Comparison of ENCODE assay signal across 8 cellular contexts in the genomic region with DNA sequence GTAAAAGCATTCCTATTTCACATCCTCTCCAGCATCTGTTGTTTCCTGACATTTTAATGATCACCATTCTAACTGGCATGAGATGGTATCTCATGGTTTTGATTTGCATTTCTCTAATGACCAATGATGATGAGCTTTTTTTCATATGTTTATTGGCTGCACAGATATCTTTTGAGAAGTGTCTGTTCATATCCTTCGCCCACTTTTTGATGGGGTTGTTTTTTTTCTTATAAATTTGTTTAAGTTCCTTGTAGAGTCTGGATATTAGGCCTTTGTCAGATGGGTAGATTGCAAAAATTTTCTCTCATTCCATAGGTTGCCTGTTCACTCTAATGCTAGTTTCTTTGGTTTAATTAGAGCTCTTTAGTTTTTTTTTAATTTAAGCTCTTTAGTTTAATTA. TPM values are rescaled to one million over a fixed set of nuclear protein-coding genes. Genes with fewer than 3 reads are reported as not detected.
DNase-seq lines count a peak whose midpoint lies in the region; ATAC-seq and TF ChIP-seq lines count a peak whose summit lies in the region.
"Not testable (repeated sequence)": the region's sequence is repeated elsewhere in the genome, so short reads cannot be mapped to it uniquely, and the experiment has no call there.

No MANE protein-coding gene starts in this region.

- not testable (repeated sequence) for H3K27me3 Mint-ChIP-seq in CD4-positive, CD25-positive, alpha-beta regulatory T cell; activated naive CD8-positive, alpha-beta T cell; central memory CD8-positive, alpha-beta T cell; naive thymus-derived CD4-positive, alpha-beta T cell; type B pancreatic cell

- TF ChIP-seq CTCF in SU-DHL-6 (IDR thresholded peaks at IDR 0.05; ENCODE audit: insufficient read depth, low read length, poor library complexity, severe bottlenecking); type B pancreatic cell (conservative IDR thresholded peaks at IDR 0.05): not testable (repeated sequence)

- not testable (repeated sequence) for H3K9me3 Mint-ChIP-seq in CD4-positive, CD25-positive, alpha-beta regulatory T cell; activated naive CD8-positive, alpha-beta T cell (ENCODE audit: low read depth); central memory CD8-positive, alpha-beta T cell; naive thymus-derived CD4-positive, alpha-beta T cell; type B pancreatic cell

- peak overlapping the region; percentile 21 for H3K4me2 ChIP-seq in Karpas-422 (ENCODE audit: low read depth, low read length, poor library complexity, severe bottlenecking)
- peak overlapping the region; percentile 45 for H3K4me2 ChIP-seq in SU-DHL-6 (ENCODE audit: low read depth, low read length, poor library complexity, severe bottlenecking)
- H3K4me2 ChIP-seq in skeletal muscle satellite cell (ENCODE audit: low read length), result peak overlapping the region; percentile 78

- peaks cover 16% of the 10 kb centered on the region; the same call in 1 of the 2 replicates for H3F3A ChIP-seq in SU-DHL-6 (ENCODE audit: insufficient read depth)

- POLR2A ChIA-PET in naive thymus-derived CD4-positive, alpha-beta T cell (lab: Charles Lee), result interaction anchor here (0.6 kb wide), 1 partner anchor 26 kb away, joined by 3 read pairs; no protein-coding TSS in a partner anchor

- peaks cover 22 to 69% (median 43%) of the 10 kb centered on the region in 4 donors for H3K4me1 Mint-ChIP-seq in CD4-positive, CD25-positive, alpha-beta regulatory T cell
- peaks cover 64% of the 10 kb centered on the region for H3K4me1 Mint-ChIP-seq in activated naive CD8-positive, alpha-beta T cell (ENCODE audit: low read depth)
- H3K4me1 Mint-ChIP-seq in central memory CD8-positive, alpha-beta T cell, result peaks cover 49% of the 10 kb centered on the region
- H3K4me1 Mint-ChIP-seq in naive thymus-derived CD4-positive, alpha-beta T cell, result peaks cover 34 to 77% (median 58%) of the 10 kb centered on the region in 7 donors
- H3K4me1 Mint-ChIP-seq in type B pancreatic cell (ENCODE audit: unreplicated experiment), result peaks cover 23% of the 10 kb centered on the region

- H3K27me3 ChIP-seq in CD4-positive, CD25-positive, alpha-beta regulatory T cell (ENCODE audit: control insufficient read depth, insufficient read depth, low read length); Karpas-422 (ENCODE audit: low read length); SU-DHL-6 (ENCODE audit: low read length); naive thymus-derived CD4-positive, alpha-beta T cell (ENCODE audit: control insufficient read depth in 2 of 2, insufficient read depth in 2 of 2, low read length in 2 of 2); skeletal muscle satellite cell (ENCODE audit: control insufficient read depth, insufficient read depth, low read length): not testable (repeated sequence)

- H3K9me2 ChIP-seq in Karpas-422 (replicated peaks; ENCODE audit: insufficient read depth, low read length); SU-DHL-6 (replicated peaks; ENCODE audit: insufficient read depth, low read length): not testable (repeated sequence)

- H4K20me1 ChIP-seq in Karpas-422 (ENCODE audit: insufficient read depth, low read depth, low read length), result not testable (repeated sequence)
- H4K20me1 ChIP-seq in SU-DHL-6 (ENCODE audit: low read depth, low read length), result peaks cover 16% of the 10 kb centered on the region

- intact Hi-C loops in naive thymus-derived CD4-positive, alpha-beta T cell (cut with micrococcal nuclease), result not testable (repeated sequence)

- not testable (repeated sequence) for H3K9me3 ChIP-seq in CD4-positive, CD25-positive, alpha-beta regulatory T cell (ENCODE audit: control insufficient read depth in 2 of 2, low read length in 2 of 2); Karpas-422 (ENCODE audit: low read length); SU-DHL-6 (ENCODE audit: insufficient read depth, low read length); naive thymus-derived CD4-positive, alpha-beta T cell (ENCODE audit: control insufficient read depth in 2 of 3, low read length in 3 of 3); skeletal muscle satellite cell (replicated peaks; ENCODE audit: low read length)

- not testable (repeated sequence) for H3K27ac ChIP-seq in CD4-positive, CD25-positive, alpha-beta regulatory T cell (ENCODE audit: insufficient read depth, low read length, poor library complexity, severe bottlenecking); naive thymus-derived CD4-positive, alpha-beta T cell (ENCODE audit: low read depth, low read length)
- H3K27ac ChIP-seq in Karpas-422 (ENCODE audit: low read length), result peak overlapping the region; percentile 29
- peak overlapping the region; percentile 58 for H3K27ac ChIP-seq in SU-DHL-6 (ENCODE audit: low read depth, low read length)

- DNase-seq in CD4-positive, CD25-positive, alpha-beta regulatory T cell; central memory CD8-positive, alpha-beta T cell (ENCODE audit: low spot score in 2 of 2); naive thymus-derived CD4-positive, alpha-beta T cell; type B pancreatic cell (ENCODE audit: extremely low spot score, unreplicated experiment): not testable (repeated sequence)
- peak; percentile 17 for DNase-seq in Karpas-422

- peaks cover 24% of the 10 kb centered on the region for H3K4me1 ChIP-seq in CD4-positive, CD25-positive, alpha-beta regulatory T cell (ENCODE audit: control insufficient read depth, insufficient read depth, low read length, poor library complexity, severe bottlenecking)
- peaks cover 24% of the 10 kb centered on the region for H3K4me1 ChIP-seq in Karpas-422 (ENCODE audit: low read length)
- H3K4me1 ChIP-seq in naive thymus-derived CD4-positive, alpha-beta T cell (ENCODE audit: control insufficient read depth in 2 of 2, insufficient read depth in 2 of 2, low read length in 2 of 2), result peaks cover 26 to 37% of the 10 kb centered on the region in 2 donors
- H3K4me1 ChIP-seq in skeletal muscle satellite cell (ENCODE audit: control insufficient read depth, insufficient read depth, low read length), result peaks cover 29% of the 10 kb centered on the region

- CTCF ChIA-PET in naive thymus-derived CD4-positive, alpha-beta T cell (lab: Charles Lee), result interaction anchor here (1.1 kb wide), 1 partner anchor 32 kb away, joined by 3 read pairs; no protein-coding TSS in a partner anchor

- not testable (repeated sequence) for H3K9ac ChIP-seq in Karpas-422 (ENCODE audit: low read length); SU-DHL-6 (ENCODE audit: low read length); skeletal muscle satellite cell (ENCODE audit: low read depth, low read length)

- peaks cover 13% of the 10 kb centered on the region for H3K36me3 Mint-ChIP-seq in CD4-positive, CD25-positive, alpha-beta regulatory T cell
- H3K36me3 Mint-ChIP-seq in activated naive CD8-positive, alpha-beta T cell, result not testable (repeated sequence)
- peaks cover 14% of the 10 kb centered on the region for H3K36me3 Mint-ChIP-seq in central memory CD8-positive, alpha-beta T cell (ENCODE audit: insufficient read depth)
- H3K36me3 Mint-ChIP-seq in naive thymus-derived CD4-positive, alpha-beta T cell, result peaks cover 4 to 23% (median 16%) of the 10 kb centered on the region in 5 donors
- H3K36me3 Mint-ChIP-seq in type B pancreatic cell, result peaks cover 11% of the 10 kb centered on the region

- peaks cover 92% of the 10 kb centered on the region for H3K79me2 ChIP-seq in Karpas-422 (ENCODE audit: low read length)
- H3K79me2 ChIP-seq in SU-DHL-6 (ENCODE audit: insufficient read depth, low read length), result peaks cover 92% of the 10 kb centered on the region

- H2AFZ ChIP-seq in Karpas-422 (ENCODE audit: low read length); SU-DHL-6 (ENCODE audit: low read depth, low read length, severe bottlenecking): not testable (repeated sequence)

- peak overlapping the region in 2 of 3 donors; percentile 5 to 9 for H3K27ac Mint-ChIP-seq in CD4-positive, CD25-positive, alpha-beta regulatory T cell
- peak overlapping the region; percentile 83 for H3K27ac Mint-ChIP-seq in activated naive CD8-positive, alpha-beta T cell
- H3K27ac Mint-ChIP-seq in central memory CD8-positive, alpha-beta T cell (ENCODE audit: low read depth); type B pancreatic cell: not testable (repeated sequence)
- peak overlapping the region in 2 of 9 donors; percentile 3 to 65 for H3K27ac Mint-ChIP-seq in naive thymus-derived CD4-positive, alpha-beta T cell

- peak overlapping the region in 3 of 4 donors; percentile 39 to 78 (median 70) for H3K4me3 Mint-ChIP-seq in CD4-positive, CD25-positive, alpha-beta regulatory T cell
- H3K4me3 Mint-ChIP-seq in activated naive CD8-positive, alpha-beta T cell, result peak overlapping the region; percentile 74
- peak overlapping the region; percentile 31 for H3K4me3 Mint-ChIP-seq in central memory CD8-positive, alpha-beta T cell
- peak overlapping the region in 7 of 10 donors; percentile 12 to 61 (median 45) for H3K4me3 Mint-ChIP-seq in naive thymus-derived CD4-positive, alpha-beta T cell
- peak overlapping the region; percentile 58 for H3K4me3 Mint-ChIP-seq in type B pancreatic cell

- not testable (repeated sequence) for H3K36me3 ChIP-seq in CD4-positive, CD25-positive, alpha-beta regulatory T cell (ENCODE audit: control insufficient read depth, insufficient read depth, low read length); naive thymus-derived CD4-positive, alpha-beta T cell (ENCODE audit: control insufficient read depth in 2 of 3, insufficient read depth in 3 of 3, low read length in 3 of 3)
- H3K36me3 ChIP-seq in Karpas-422 (ENCODE audit: insufficient read depth, low read length) (peaks cover 30% of the 10 kb centered on the region), SU-DHL-6 (ENCODE audit: low read length) (peaks cover 20% of the 10 kb centered on the region), skeletal muscle satellite cell (ENCODE audit: insufficient read depth, low read length) (peaks cover 12% of the 10 kb centered on the region)

- H3K4me3 ChIP-seq in CD4-positive, CD25-positive, alpha-beta regulatory T cell (ENCODE audit: low read depth, low read length); Karpas-422 (ENCODE audit: low read length); SU-DHL-6 (ENCODE audit: insufficient read depth, low read length, poor library complexity, severe bottlenecking); naive thymus-derived CD4-positive, alpha-beta T cell (ENCODE audit: low read length); skeletal muscle satellite cell (ENCODE audit: low read length): not testable (repeated sequence)

- ATAC-seq in CD4-positive, CD25-positive, alpha-beta regulatory T cell (ENCODE audit: low read depth in 2 of 2); central memory CD8-positive, alpha-beta T cell (replicated peaks; ENCODE audit: extremely low read depth, poor library complexity, severe bottlenecking); naive thymus-derived CD4-positive, alpha-beta T cell: not testable (repeated sequence)

RNA-seq across cellular contexts. Expression of a gene that starts 4.9 kb away (rescaled TPM):
- 31.8 TPM for total RNA-seq in CD4-positive, CD25-positive, alpha-beta regulatory T cell
- 10 to 100 TPM in 2 of 4 donors, 1 to 10 TPM in 2; 8.9 to 14.3 (median 10.7) TPM for polyA plus RNA-seq in CD4-positive, CD25-positive, alpha-beta regulatory T cell
- total RNA-seq in Karpas-422 (2014; rRNA removed; shearing (Covaris generic); ENCODE audit: low replicate concordance), result 32.9 and 41.4 TPM in 2 replicates
- 10 to 100 TPM; 30.9 to 57.9 (median 45.3) TPM for total RNA-seq in naive thymus-derived CD4-positive, alpha-beta T cell
- polyA plus RNA-seq in naive thymus-derived CD4-positive, alpha-beta T cell, result 10 to 100 TPM in 1 of 2 donors, 1 to 10 TPM in 1; 8.0 to 11.4 TPM
- 28.2 and 40.6 TPM in 2 replicates for total RNA-seq in skeletal muscle satellite cell (2012; rRNA removed)
- 35.2 and 46.7 TPM in 2 replicates for total RNA-seq in type B pancreatic cell (ENCODE audit: low replicate concordance)

RNA-seq across cellular contexts. Expression of a gene that starts 10.0 kb away (rescaled TPM):
- total RNA-seq in CD4-positive, CD25-positive, alpha-beta regulatory T cell, result 17.3 TPM
- polyA plus RNA-seq in CD4-positive, CD25-positive, alpha-beta regulatory T cell, result 100 to 1,000 TPM in 3 of 4 donors, 10 to 100 TPM in 1; 98.0 to 136 (median 103) TPM
- total RNA-seq in Karpas-422 (2014; rRNA removed; shearing (Covaris generic); ENCODE audit: low replicate concordance), result 24.0 and 47.8 TPM in 2 replicates
- total RNA-seq in naive thymus-derived CD4-positive, alpha-beta T cell, result 10 to 100 TPM; 21.5 to 58.8 (median 39.4) TPM
- polyA plus RNA-seq in naive thymus-derived CD4-positive, alpha-beta T cell, result 100 to 1,000 TPM; 112 to 165 TPM
- total RNA-seq in skeletal muscle satellite cell (2012; rRNA removed), result 25.6 and 28.8 TPM in 2 replicates
- total RNA-seq in type B pancreatic cell (ENCODE audit: low replicate concordance), result 46.9 and 67.5 TPM in 2 replicates

Comparison
In these comparisons a context has a peak if more than half of its experiments do, and no peak if none do; other contexts are left out.
1. H3K4me2 ChIP-seq: peak in every context shown above with its lines; median percentile 78 in skeletal muscle satellite cell; 45 in SU-DHL-6; 21 in Karpas-422.